23 cellular contexts compared by ENCODE assay signal in genomic region chr5:145548097-145548496, GRCh38.
"Had no signal": no experiment of that assay in that cellular context is flagged by ENCODE, and none has a peak within 500 bp of the region (broad histone marks: within the 10 kb centered on the region; RNA-seq: fewer than 3 reads in every experiment).

No MANE protein-coding gene starts in this region.

- H3K27me3 Mint-ChIP-seq: effector memory CD8-positive, alpha-beta T cell; stimulated activated memory B cell treated with anti-CD40 and anti-IgM and Interleukin-4, amounts not matched to agents 10 μg/mL and 1 μg/mL and 100 μg/mL, for 72 hours; type B pancreatic cell had no signal

- H3K36me3 Mint-ChIP-seq: stimulated activated memory B cell treated with anti-CD40 and anti-IgM and Interleukin-4, amounts not matched to agents 10 μg/mL and 1 μg/mL and 100 μg/mL, for 72 hours; type B pancreatic cell had no signal

- H3K9me3 Mint-ChIP-seq: stimulated activated memory B cell treated with anti-CD40 and anti-IgM and Interleukin-4, amounts not matched to agents 10 μg/mL and 1 μg/mL and 100 μg/mL, for 72 hours; type B pancreatic cell had no signal

- H3K4me3 Mint-ChIP-seq: effector memory CD8-positive, alpha-beta T cell; natural killer cell; stimulated activated memory B cell treated with anti-CD40 and anti-IgM and Interleukin-4, amounts not matched to agents 10 μg/mL and 1 μg/mL and 100 μg/mL, for 72 hours; type B pancreatic cell had no signal

- ATAC-seq: effector memory CD8-positive, alpha-beta T cell; heart right ventricle; left ventricle myocardium superior; lower lobe of right lung; natural killer cell; stimulated activated memory B cell treated with anti-CD40 and anti-IgM and Interleukin-4, amounts not matched to agents 10 μg/mL and 1 μg/mL and 100 μg/mL, for 72 hours; stimulated activated naive CD8-positive, alpha-beta T cell treated with anti-CD3 and anti-CD28 coated beads, Interleukin-15, Interleukin-2, amounts not matched to agents 100 U/mL and 50 U/mL, for 24 hours had no signal

- H3K4me3 ChIP-seq: esophagus squamous epithelium, heart right ventricle, lower lobe of right lung, ovary, right atrium auricular region, sigmoid colon, testis, tibial artery had no signal

- DNase-seq: central memory CD4-positive, alpha-beta T cell; effector memory CD8-positive, alpha-beta T cell; erythroblast; esophagus squamous epithelium; foreskin melanocyte; glutamatergic neuron; heart right ventricle; hypothalamus; kidney; left ventricle myocardium superior; lower lobe of right lung; natural killer cell; occipital lobe; ovary; sigmoid colon; stimulated activated CD4-positive, alpha-beta T cell treated with anti-CD3 and anti-CD28 coated beads, Interleukin-4, amount 100 ng/mL, for 4 hours; stimulated activated naive CD8-positive, alpha-beta T cell treated with anti-CD3 and anti-CD28 coated beads, Interleukin-15, Interleukin-2, amounts not matched to agents 100 U/mL and 50 U/mL, for 24 hours; substantia nigra; testis; tibial artery had no signal

- H3K4me1 Mint-ChIP-seq: natural killer cell; stimulated activated memory B cell treated with anti-CD40 and anti-IgM and Interleukin-4, amounts not matched to agents 10 μg/mL and 1 μg/mL and 100 μg/mL, for 72 hours had no signal

- H3K27ac ChIP-seq: esophagus squamous epithelium, heart right ventricle, lower lobe of right lung, ovary, right atrium auricular region, sigmoid colon, testis, tibial artery had no signal

- H3K27ac Mint-ChIP-seq: effector memory CD8-positive, alpha-beta T cell; natural killer cell; stimulated activated memory B cell treated with anti-CD40 and anti-IgM and Interleukin-4, amounts not matched to agents 10 μg/mL and 1 μg/mL and 100 μg/mL, for 72 hours; type B pancreatic cell had no signal

- H3K36me3 ChIP-seq: esophagus squamous epithelium, heart right ventricle, lower lobe of right lung, ovary, right atrium auricular region, sigmoid colon, tibial artery had no signal

- H3K9me3 ChIP-seq: esophagus squamous epithelium, heart right ventricle, lower lobe of right lung, ovary, right atrium auricular region, sigmoid colon, testis, tibial artery had no signal

- H3K4me1 ChIP-seq: heart right ventricle, lower lobe of right lung, right atrium auricular region, sigmoid colon, testis, tibial artery had no signal

- H3K27me3 ChIP-seq: esophagus squamous epithelium, heart right ventricle, ovary, right atrium auricular region, sigmoid colon, testis, tibial artery had no signal
